Comparison of ENCODE assay signal across 1 cellular context in genomic region chr5:179744106-179744505, GRCh38. TPM values are rescaled to one million over a fixed set of nuclear protein-coding genes. Genes with fewer than 3 reads are reported as not detected.
"Had no signal": no experiment of that assay in that cellular context is flagged by ENCODE, and none has a peak within 500 bp of the region (broad histone marks: within the 10 kb centered on the region; RNA-seq: fewer than 3 reads in every experiment).

No MANE protein-coding gene starts in this region.

RNA-seq across cellular contexts. Expression of gene LTC4S, which starts 49.7 kb away (rescaled TPM):
- total RNA-seq: hepatocyte had no signal
